ENCODE assay signal across 28 cellular contexts in genomic region chr13:102185375-102185984, GRCh38.
"Had no signal": no experiment of that assay in that cellular context is flagged by ENCODE, and none has a peak within 500 bp of the region (broad histone marks: within the 10 kb centered on the region; RNA-seq: fewer than 3 reads in every experiment).

No MANE protein-coding gene starts in this region.

- H3K27ac ChIP-seq: brain microvascular endothelial cell, coronary artery, dorsolateral prefrontal cortex, WERI-Rb-1 had no signal

- FAIRE-seq: astrocyte, bronchial epithelial cell, frontal cortex had no signal

- ATAC-seq: activated CD4-positive, CD25-positive, alpha-beta regulatory T cell treated with anti-CD3 and anti-CD28 coated beads, Interleukin-2, amount 50 U/mL, for 24 hours; activated CD8-positive, alpha-beta T cell treated with anti-CD3 and anti-CD28 coated beads for 36 hours; activated T-cell treated with anti-CD3 and anti-CD28 coated beads, Interleukin-2, amount 50 U/mL, for 4 hours; activated T-helper 17 cell treated with anti-CD3 and anti-CD28 coated beads, Interleukin-2, amount 50 U/mL, for 72 hours; esophagus mucosa had no signal

- H3K36me3 ChIP-seq: brain microvascular endothelial cell, WERI-Rb-1 had no signal

- H3K27me3 ChIP-seq: brain microvascular endothelial cell, dorsolateral prefrontal cortex had no signal

- DNase-seq: activated B cell treated with CpG ODN at 0.5 μM for 24 hours; activated CD4-positive, alpha-beta T cell treated with anti-CD3 and anti-CD28 coated beads for 48 hours; activated CD4-positive, alpha-beta T cell treated with anti-CD3 and anti-CD28 coated beads, Interleukin-2, amount 50 U/mL, for 1 hour; activated CD4-positive, alpha-beta T cell treated with anti-CD3 and anti-CD28 coated beads, Interleukin-2, amount 50 U/mL, for 48 hours; activated CD8-positive, alpha-beta memory T cell treated with anti-CD3 and anti-CD28 coated beads for 24 hours; activated CD8-positive, alpha-beta T cell treated with anti-CD3 and anti-CD28 coated beads for 36 hours; activated effector memory CD4-positive, alpha-beta T cell treated with Interleukin-2 at 50 U/mL for 16 hours; activated gamma-delta T cell treated with Interleukin-2 at 50 U/mL for 16 hours; activated naive CD4-positive, alpha-beta T cell treated with anti-CD3 and anti-CD28 coated beads, Interleukin-2, amount 50 U/mL, for 16 hours; activated naive CD4-positive, alpha-beta T cell treated with Interleukin-2 at 50 U/mL for 16 hours; activated T-cell treated with anti-CD3 and anti-CD28 coated beads, Interleukin-2, amount 50 U/mL, for 4 hours; amniotic stem cell; anterior cingulate cortex; brain microvascular endothelial cell; dorsolateral prefrontal cortex; effector memory CD4-positive, alpha-beta T cell; endodermal cell; foreskin fibroblast; head of caudate nucleus; T1000; WERI-Rb-1 had no signal

- H3K4me3 ChIP-seq: coronary artery, dorsolateral prefrontal cortex had no signal
